1 cellular context compared by ENCODE assay signal in genomic region chr10:63268798-63269503, GRCh38.
TF ChIP-seq lines count a peak whose summit lies in the region.

No MANE protein-coding gene starts in this region.

TF ChIP-seq in K562, 482 proteins besides CTCF, POLR2A, EP300 and RAD21 (continued from another document and continues in another):
- peak; percentile 84; the same call in 1 of the 2 replicates for TF ChIP-seq ZNF609 (CRISPR knock-in tag; IDR thresholded peaks at IDR 0.05; ENCODE audit: borderline replicate concordance)
- no peak for TF ChIP-seq E2F5 (CRISPR knock-in tag; IDR thresholded peaks at IDR 0.05)
- TF ChIP-seq JUND (IDR thresholded peaks at IDR 0.05; ENCODE audit: borderline replicate concordance, low read depth, low read length) = peak; percentile 95
- peak; percentile 95; the same call in 2 of the 3 replicates for TF ChIP-seq JUND (tag; IDR thresholded peaks at IDR 0.05; ENCODE audit: borderline replicate concordance, low read depth, low read length)
- TF ChIP-seq NR3C1 (CRISPR knock-in tag; IDR thresholded peaks at IDR 0.05) = no peak
- TF ChIP-seq ZNF347 (CRISPR knock-in tag; IDR thresholded peaks at IDR 0.05; ENCODE audit: low read depth) = no peak
- no peak for TF ChIP-seq HMGXB4 (CRISPR knock-in tag; IDR thresholded peaks at IDR 0.05)
- TF ChIP-seq ZFP36 (IDR thresholded peaks at IDR 0.05; ENCODE audit: low read depth, low read length, partially characterized antibody) = no peak
- no peak for TF ChIP-seq RREB1 (CRISPR knock-in tag; IDR thresholded peaks at IDR 0.05)
- no peak for TF ChIP-seq HMG20B (CRISPR knock-in tag; IDR thresholded peaks at IDR 0.05)
- no peak for TF ChIP-seq NUFIP1 (IDR thresholded peaks at IDR 0.05; ENCODE audit: partially characterized antibody)
- TF ChIP-seq NCOA2 (IDR thresholded peaks at IDR 0.05; ENCODE audit: partially characterized antibody in 2 of 2) = no peak
- TF ChIP-seq BRD9 (IDR thresholded peaks at IDR 0.05; ENCODE audit: low read depth, partially characterized antibody) = peak; percentile 96
- TF ChIP-seq CTBP1 (IDR thresholded peaks at IDR 0.05; ENCODE audit: borderline replicate concordance) = peak; percentile 95
- TF ChIP-seq STAT5A (IDR thresholded peaks at IDR 0.05; ENCODE audit: borderline replicate concordance, low read length) = no peak; the same call in 1 of the 2 replicates
- TF ChIP-seq NR2C2 (CRISPR knock-in tag; IDR thresholded peaks at IDR 0.05) = peak; percentile 27; the same call in 1 of the 2 replicates
- peak; percentile 39; the same call in 1 of the 2 replicates for TF ChIP-seq NR2C2 (tag; IDR thresholded peaks at IDR 0.05)
- peak; percentile 80; the same call in 1 of the 2 replicates for TF ChIP-seq CREB3L1 (IDR thresholded peaks at IDR 0.05; ENCODE audit: borderline replicate concordance, low read depth)
- TF ChIP-seq ZNF639 (CRISPR knock-in tag; conservative IDR thresholded peaks at IDR 0.05 in 1 of 2, IDR thresholded peaks at IDR 0.05 in 1 of 2) = no peak
- TF ChIP-seq ZNF134 (CRISPR knock-in tag; conservative IDR thresholded peaks at IDR 0.05) = no peak
- no peak for TF ChIP-seq ZNF76 (CRISPR knock-in tag; IDR thresholded peaks at IDR 0.05; ENCODE audit: borderline replicate concordance)
- TF ChIP-seq ZBTB40 (IDR thresholded peaks at IDR 0.05) = peak; percentile 50; the same call in 1 of the 2 replicates
- TF ChIP-seq ZBTB40 (CRISPR knock-in tag; IDR thresholded peaks at IDR 0.05) = no peak
- TF ChIP-seq CREBBP (IDR thresholded peaks at IDR 0.05; ENCODE audit: low read depth, low read length) = no peak
- no peak for TF ChIP-seq HDAC6 (IDR thresholded peaks at IDR 0.05; ENCODE audit: low read depth, low read length)
- no peak for TF ChIP-seq ZNF445 (CRISPR knock-in tag; IDR thresholded peaks at IDR 0.05; ENCODE audit: low read depth)
- no peak for TF ChIP-seq EZH2 (IDR thresholded peaks at IDR 0.05; ENCODE audit: borderline replicate concordance, low read depth, low read length)
- no peak for TF ChIP-seq PCBP2 (IDR thresholded peaks at IDR 0.05; ENCODE audit: low read depth, low read length, poor library complexity, severe bottlenecking)
- no peak for TF ChIP-seq ZKSCAN1 (IDR thresholded peaks at IDR 0.05; ENCODE audit: low read depth, low read length)
